In the genomic region with DNA sequence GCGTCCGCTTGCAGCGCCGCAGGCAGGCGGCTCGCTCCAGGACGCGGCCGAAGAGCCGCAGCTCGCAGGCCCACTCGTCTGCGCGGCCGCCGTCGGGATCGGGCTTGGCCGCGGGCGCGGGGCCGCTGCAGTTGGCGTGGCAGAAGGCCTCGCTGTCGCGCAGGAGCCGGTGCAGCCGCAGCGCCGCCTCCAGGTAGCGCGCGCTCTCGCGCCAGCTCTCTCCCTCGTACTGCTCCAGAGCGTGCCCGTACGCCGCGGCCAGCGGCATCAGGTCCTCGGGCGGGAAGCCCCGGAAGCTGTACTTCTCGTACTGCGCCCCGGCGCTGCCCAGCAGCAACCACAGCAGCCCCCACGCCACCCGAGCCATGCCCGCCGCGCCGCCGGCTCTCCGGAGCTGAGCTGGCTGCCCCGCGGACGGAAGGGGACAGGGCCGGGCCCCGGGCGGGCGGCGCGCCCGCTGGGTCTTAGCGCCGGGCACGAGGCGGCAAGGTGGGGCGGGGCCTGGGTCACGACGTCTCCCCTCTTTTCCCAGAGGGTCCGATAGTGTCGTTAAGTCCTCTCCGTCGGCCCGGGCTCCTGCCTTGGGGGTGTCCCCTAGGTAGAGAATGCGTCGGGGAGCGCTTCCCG, we compare ENCODE assay signal across 1 cellular context.
TF ChIP-seq lines count a peak whose summit lies in the region.

A gene with protein sequence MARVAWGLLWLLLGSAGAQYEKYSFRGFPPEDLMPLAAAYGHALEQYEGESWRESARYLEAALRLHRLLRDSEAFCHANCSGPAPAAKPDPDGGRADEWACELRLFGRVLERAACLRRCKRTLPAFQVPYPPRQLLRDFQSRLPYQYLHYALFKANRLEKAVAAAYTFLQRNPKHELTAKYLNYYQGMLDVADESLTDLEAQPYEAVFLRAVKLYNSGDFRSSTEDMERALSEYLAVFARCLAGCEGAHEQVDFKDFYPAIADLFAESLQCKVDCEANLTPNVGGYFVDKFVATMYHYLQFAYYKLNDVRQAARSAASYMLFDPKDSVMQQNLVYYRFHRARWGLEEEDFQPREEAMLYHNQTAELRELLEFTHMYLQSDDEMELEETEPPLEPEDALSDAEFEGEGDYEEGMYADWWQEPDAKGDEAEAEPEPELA (minus strand): TSS at position 401 of the 627 bp plus-strand sequence. CDS start 34 bp downstream, at position 367.

TF ChIP-seq in HepG2, 621 proteins besides CTCF, POLR2A, EP300 and RAD21 (continued from another document and continues in another):
- TF ChIP-seq, protein P1, sequence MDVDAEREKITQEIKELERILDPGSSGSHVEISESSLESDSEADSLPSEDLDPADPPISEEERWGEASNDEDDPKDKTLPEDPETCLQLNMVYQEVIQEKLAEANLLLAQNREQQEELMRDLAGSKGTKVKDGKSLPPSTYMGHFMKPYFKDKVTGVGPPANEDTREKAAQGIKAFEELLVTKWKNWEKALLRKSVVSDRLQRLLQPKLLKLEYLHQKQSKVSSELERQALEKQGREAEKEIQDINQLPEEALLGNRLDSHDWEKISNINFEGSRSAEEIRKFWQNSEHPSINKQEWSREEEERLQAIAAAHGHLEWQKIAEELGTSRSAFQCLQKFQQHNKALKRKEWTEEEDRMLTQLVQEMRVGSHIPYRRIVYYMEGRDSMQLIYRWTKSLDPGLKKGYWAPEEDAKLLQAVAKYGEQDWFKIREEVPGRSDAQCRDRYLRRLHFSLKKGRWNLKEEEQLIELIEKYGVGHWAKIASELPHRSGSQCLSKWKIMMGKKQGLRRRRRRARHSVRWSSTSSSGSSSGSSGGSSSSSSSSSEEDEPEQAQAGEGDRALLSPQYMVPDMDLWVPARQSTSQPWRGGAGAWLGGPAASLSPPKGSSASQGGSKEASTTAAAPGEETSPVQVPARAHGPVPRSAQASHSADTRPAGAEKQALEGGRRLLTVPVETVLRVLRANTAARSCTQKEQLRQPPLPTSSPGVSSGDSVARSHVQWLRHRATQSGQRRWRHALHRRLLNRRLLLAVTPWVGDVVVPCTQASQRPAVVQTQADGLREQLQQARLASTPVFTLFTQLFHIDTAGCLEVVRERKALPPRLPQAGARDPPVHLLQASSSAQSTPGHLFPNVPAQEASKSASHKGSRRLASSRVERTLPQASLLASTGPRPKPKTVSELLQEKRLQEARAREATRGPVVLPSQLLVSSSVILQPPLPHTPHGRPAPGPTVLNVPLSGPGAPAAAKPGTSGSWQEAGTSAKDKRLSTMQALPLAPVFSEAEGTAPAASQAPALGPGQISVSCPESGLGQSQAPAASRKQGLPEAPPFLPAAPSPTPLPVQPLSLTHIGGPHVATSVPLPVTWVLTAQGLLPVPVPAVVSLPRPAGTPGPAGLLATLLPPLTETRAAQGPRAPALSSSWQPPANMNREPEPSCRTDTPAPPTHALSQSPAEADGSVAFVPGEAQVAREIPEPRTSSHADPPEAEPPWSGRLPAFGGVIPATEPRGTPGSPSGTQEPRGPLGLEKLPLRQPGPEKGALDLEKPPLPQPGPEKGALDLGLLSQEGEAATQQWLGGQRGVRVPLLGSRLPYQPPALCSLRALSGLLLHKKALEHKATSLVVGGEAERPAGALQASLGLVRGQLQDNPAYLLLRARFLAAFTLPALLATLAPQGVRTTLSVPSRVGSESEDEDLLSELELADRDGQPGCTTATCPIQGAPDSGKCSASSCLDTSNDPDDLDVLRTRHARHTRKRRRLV (CRISPR knock-in tag; IDR thresholded peaks at IDR 0.05): peak; percentile 76; the same call in 1 of the 2 replicates
- TF ChIP-seq SP1 (IDR thresholded peaks at IDR 0.05): no peak
- peak; percentile 69; the same call in 1 of the 2 replicates for TF ChIP-seq SP1 (CRISPR knock-in tag; IDR thresholded peaks at IDR 0.05)
- no peak for TF ChIP-seq ZKSCAN5 (CRISPR knock-in tag; IDR thresholded peaks at IDR 0.05)
- TF ChIP-seq, protein P2, sequence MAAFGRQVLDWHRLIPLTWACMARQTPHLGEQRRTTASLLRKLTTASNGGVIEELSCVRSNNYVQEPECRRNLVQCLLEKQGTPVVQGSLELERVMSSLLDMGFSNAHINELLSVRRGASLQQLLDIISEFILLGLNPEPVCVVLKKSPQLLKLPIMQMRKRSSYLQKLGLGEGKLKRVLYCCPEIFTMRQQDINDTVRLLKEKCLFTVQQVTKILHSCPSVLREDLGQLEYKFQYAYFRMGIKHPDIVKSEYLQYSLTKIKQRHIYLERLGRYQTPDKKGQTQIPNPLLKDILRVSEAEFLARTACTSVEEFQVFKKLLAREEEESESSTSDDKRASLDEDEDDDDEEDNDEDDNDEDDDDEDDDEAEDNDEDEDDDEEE (CRISPR knock-in tag; IDR thresholded peaks at IDR 0.05): peak; percentile 56
- TF ChIP-seq ZSCAN25 (CRISPR knock-in tag; IDR thresholded peaks at IDR 0.05): peak; percentile 93
- no peak; the same call in 1 of the 2 replicates for TF ChIP-seq MXD4 (CRISPR knock-in tag; IDR thresholded peaks at IDR 0.05)
- peak; percentile 90; the same call in 1 of the 2 replicates for TF ChIP-seq GTF3A (CRISPR knock-in tag; conservative IDR thresholded peaks at IDR 0.05)
- peak; percentile 78 for TF ChIP-seq PHF8 (CRISPR knock-in tag; IDR thresholded peaks at IDR 0.05)
- TF ChIP-seq, protein P3, sequence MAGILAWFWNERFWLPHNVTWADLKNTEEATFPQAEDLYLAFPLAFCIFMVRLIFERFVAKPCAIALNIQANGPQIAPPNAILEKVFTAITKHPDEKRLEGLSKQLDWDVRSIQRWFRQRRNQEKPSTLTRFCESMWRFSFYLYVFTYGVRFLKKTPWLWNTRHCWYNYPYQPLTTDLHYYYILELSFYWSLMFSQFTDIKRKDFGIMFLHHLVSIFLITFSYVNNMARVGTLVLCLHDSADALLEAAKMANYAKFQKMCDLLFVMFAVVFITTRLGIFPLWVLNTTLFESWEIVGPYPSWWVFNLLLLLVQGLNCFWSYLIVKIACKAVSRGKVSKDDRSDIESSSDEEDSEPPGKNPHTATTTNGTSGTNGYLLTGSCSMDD (CRISPR knock-in tag; IDR thresholded peaks at IDR 0.05): peak; percentile 85; the same call in 1 of the 2 replicates
- no peak; the same call in 1 of the 2 replicates for TF ChIP-seq ZNF614 (CRISPR knock-in tag; IDR thresholded peaks at IDR 0.05; ENCODE audit: borderline replicate concordance)
- peak; percentile 98; the same call in 1 of the 2 replicates for TF ChIP-seq PRMT3 (CRISPR knock-in tag; IDR thresholded peaks at IDR 0.05; ENCODE audit: borderline replicate concordance, low read depth)
- TF ChIP-seq ZNF460 (CRISPR knock-in tag; IDR thresholded peaks at IDR 0.05; ENCODE audit: borderline replicate concordance): no peak
- TF ChIP-seq ESRRA (CRISPR knock-in tag; IDR thresholded peaks at IDR 0.05; ENCODE audit: low read depth): peak; percentile 38; the same call in 1 of the 2 replicates
- TF ChIP-seq ZIK1 (CRISPR knock-in tag; IDR thresholded peaks at IDR 0.05; ENCODE audit: borderline replicate concordance, low read depth): peak; percentile 91
- peak; percentile 62; the same call in 1 of the 2 replicates for TF ChIP-seq ZNF674 (CRISPR knock-in tag; IDR thresholded peaks at IDR 0.05; ENCODE audit: low read depth)
- TF ChIP-seq, protein P4, sequence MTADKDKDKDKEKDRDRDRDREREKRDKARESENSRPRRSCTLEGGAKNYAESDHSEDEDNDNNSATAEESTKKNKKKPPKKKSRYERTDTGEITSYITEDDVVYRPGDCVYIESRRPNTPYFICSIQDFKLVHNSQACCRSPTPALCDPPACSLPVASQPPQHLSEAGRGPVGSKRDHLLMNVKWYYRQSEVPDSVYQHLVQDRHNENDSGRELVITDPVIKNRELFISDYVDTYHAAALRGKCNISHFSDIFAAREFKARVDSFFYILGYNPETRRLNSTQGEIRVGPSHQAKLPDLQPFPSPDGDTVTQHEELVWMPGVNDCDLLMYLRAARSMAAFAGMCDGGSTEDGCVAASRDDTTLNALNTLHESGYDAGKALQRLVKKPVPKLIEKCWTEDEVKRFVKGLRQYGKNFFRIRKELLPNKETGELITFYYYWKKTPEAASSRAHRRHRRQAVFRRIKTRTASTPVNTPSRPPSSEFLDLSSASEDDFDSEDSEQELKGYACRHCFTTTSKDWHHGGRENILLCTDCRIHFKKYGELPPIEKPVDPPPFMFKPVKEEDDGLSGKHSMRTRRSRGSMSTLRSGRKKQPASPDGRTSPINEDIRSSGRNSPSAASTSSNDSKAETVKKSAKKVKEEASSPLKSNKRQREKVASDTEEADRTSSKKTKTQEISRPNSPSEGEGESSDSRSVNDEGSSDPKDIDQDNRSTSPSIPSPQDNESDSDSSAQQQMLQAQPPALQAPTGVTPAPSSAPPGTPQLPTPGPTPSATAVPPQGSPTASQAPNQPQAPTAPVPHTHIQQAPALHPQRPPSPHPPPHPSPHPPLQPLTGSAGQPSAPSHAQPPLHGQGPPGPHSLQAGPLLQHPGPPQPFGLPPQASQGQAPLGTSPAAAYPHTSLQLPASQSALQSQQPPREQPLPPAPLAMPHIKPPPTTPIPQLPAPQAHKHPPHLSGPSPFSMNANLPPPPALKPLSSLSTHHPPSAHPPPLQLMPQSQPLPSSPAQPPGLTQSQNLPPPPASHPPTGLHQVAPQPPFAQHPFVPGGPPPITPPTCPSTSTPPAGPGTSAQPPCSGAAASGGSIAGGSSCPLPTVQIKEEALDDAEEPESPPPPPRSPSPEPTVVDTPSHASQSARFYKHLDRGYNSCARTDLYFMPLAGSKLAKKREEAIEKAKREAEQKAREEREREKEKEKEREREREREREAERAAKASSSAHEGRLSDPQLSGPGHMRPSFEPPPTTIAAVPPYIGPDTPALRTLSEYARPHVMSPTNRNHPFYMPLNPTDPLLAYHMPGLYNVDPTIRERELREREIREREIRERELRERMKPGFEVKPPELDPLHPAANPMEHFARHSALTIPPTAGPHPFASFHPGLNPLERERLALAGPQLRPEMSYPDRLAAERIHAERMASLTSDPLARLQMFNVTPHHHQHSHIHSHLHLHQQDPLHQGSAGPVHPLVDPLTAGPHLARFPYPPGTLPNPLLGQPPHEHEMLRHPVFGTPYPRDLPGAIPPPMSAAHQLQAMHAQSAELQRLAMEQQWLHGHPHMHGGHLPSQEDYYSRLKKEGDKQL (CRISPR knock-in tag; IDR thresholded peaks at IDR 0.05; ENCODE audit: low read depth): 0 out of 2 replicates have a peak, but pooled peaks have one; percentile 11
- peak; percentile 98 for TF ChIP-seq ZFY (CRISPR knock-in tag; IDR thresholded peaks at IDR 0.05)
- TF ChIP-seq, protein P5, sequence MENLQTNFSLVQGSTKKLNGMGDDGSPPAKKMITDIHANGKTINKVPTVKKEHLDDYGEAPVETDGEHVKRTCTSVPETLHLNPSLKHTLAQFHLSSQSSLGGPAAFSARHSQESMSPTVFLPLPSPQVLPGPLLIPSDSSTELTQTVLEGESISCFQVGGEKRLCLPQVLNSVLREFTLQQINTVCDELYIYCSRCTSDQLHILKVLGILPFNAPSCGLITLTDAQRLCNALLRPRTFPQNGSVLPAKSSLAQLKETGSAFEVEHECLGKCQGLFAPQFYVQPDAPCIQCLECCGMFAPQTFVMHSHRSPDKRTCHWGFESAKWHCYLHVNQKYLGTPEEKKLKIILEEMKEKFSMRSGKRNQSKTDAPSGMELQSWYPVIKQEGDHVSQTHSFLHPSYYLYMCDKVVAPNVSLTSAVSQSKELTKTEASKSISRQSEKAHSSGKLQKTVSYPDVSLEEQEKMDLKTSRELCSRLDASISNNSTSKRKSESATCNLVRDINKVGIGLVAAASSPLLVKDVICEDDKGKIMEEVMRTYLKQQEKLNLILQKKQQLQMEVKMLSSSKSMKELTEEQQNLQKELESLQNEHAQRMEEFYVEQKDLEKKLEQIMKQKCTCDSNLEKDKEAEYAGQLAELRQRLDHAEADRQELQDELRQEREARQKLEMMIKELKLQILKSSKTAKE (CRISPR knock-in tag; IDR thresholded peaks at IDR 0.05; ENCODE audit: borderline replicate concordance): peak; percentile 25; the same call in 1 of the 2 replicates
- TF ChIP-seq ZNF644 (CRISPR knock-in tag; IDR thresholded peaks at IDR 0.05; ENCODE audit: low read depth): no peak
- TF ChIP-seq ZNF121 (CRISPR knock-in tag; IDR thresholded peaks at IDR 0.05): peak; percentile 3; the same call in 1 of the 2 replicates
- 0 out of 2 replicates have a peak, but pooled peaks have one; percentile 87 for TF ChIP-seq ZNF234 (CRISPR knock-in tag; conservative IDR thresholded peaks at IDR 0.05)
- TF ChIP-seq, protein P6, sequence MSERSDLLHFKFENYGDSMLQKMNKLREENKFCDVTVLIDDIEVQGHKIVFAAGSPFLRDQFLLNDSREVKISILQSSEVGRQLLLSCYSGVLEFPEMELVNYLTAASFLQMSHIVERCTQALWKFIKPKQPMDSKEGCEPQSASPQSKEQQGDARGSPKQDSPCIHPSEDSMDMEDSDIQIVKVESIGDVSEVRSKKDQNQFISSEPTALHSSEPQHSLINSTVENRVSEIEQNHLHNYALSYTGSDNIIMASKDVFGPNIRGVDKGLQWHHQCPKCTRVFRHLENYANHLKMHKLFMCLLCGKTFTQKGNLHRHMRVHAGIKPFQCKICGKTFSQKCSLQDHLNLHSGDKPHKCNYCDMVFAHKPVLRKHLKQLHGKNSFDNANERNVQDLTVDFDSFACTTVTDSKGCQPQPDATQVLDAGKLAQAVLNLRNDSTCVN (CRISPR knock-in tag; IDR thresholded peaks at IDR 0.05; ENCODE audit: borderline replicate concordance): 0 out of 2 replicates have a peak, but pooled peaks have one; percentile 3
- peak; percentile 83; the same call in 1 of the 2 replicates for TF ChIP-seq HOXA5 (CRISPR knock-in tag; IDR thresholded peaks at IDR 0.05)
- no peak; the same call in 1 of the 2 replicates for TF ChIP-seq GATAD1 (CRISPR knock-in tag; IDR thresholded peaks at IDR 0.05)
- peak; percentile 75 for TF ChIP-seq XRCC5 (optimal IDR thresholded peaks at IDR 0.05; ENCODE audit: low read length)
- TF ChIP-seq ZNF343 (CRISPR knock-in tag; IDR thresholded peaks at IDR 0.05): no peak; the same call in 1 of the 2 replicates
- TF ChIP-seq ZSCAN9 (CRISPR knock-in tag; IDR thresholded peaks at IDR 0.05; ENCODE audit: borderline replicate concordance): peak; percentile 14; the same call in 1 of the 2 replicates
- TF ChIP-seq MYNN (CRISPR knock-in tag; IDR thresholded peaks at IDR 0.05; ENCODE audit: low read depth): no peak
- peak; percentile 28; the same call in 1 of the 2 replicates for TF ChIP-seq ZBTB7B (CRISPR knock-in tag; IDR thresholded peaks at IDR 0.05)
- peak; percentile 78 for TF ChIP-seq HOXA9 (CRISPR knock-in tag; IDR thresholded peaks at IDR 0.05; ENCODE audit: borderline replicate concordance)
- no peak; the same call in 1 of the 2 replicates for TF ChIP-seq ZNF292 (CRISPR knock-in tag; IDR thresholded peaks at IDR 0.05; ENCODE audit: borderline replicate concordance, low read depth)
- TF ChIP-seq CBX1 (IDR thresholded peaks at IDR 0.05; ENCODE audit: low read depth): no peak
- peak; percentile 97 for TF ChIP-seq MEIS2 (CRISPR knock-in tag; IDR thresholded peaks at IDR 0.05)
- peak; percentile 53 for TF ChIP-seq TBX2 (CRISPR knock-in tag; IDR thresholded peaks at IDR 0.05; ENCODE audit: borderline replicate concordance)
- peak; percentile 96 for TF ChIP-seq ZMAT3 (CRISPR knock-in tag; conservative IDR thresholded peaks at IDR 0.05)
- TF ChIP-seq EED (CRISPR knock-in tag; IDR thresholded peaks at IDR 0.05): peak; percentile 73; the same call in 1 of the 2 replicates
- TF ChIP-seq, protein P7, sequence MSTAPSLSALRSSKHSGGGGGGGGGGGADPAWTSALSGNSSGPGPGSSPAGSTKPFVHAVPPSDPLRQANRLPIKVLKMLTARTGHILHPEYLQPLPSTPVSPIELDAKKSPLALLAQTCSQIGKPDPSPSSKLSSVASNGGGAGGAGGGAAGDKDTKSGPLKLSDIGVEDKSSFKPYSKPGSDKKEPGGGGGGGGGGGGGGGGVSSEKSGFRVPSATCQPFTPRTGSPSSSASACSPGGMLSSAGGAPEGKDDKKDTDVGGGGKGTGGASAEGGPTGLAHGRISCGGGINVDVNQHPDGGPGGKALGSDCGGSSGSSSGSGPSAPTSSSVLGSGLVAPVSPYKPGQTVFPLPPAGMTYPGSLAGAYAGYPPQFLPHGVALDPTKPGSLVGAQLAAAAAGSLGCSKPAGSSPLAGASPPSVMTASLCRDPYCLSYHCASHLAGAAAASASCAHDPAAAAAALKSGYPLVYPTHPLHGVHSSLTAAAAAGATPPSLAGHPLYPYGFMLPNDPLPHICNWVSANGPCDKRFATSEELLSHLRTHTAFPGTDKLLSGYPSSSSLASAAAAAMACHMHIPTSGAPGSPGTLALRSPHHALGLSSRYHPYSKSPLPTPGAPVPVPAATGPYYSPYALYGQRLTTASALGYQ (CRISPR knock-in tag; IDR thresholded peaks at IDR 0.05): peak; percentile 67; the same call in 1 of the 2 replicates
